ENCODE assay signal across 8 cellular contexts in the genomic region with DNA sequence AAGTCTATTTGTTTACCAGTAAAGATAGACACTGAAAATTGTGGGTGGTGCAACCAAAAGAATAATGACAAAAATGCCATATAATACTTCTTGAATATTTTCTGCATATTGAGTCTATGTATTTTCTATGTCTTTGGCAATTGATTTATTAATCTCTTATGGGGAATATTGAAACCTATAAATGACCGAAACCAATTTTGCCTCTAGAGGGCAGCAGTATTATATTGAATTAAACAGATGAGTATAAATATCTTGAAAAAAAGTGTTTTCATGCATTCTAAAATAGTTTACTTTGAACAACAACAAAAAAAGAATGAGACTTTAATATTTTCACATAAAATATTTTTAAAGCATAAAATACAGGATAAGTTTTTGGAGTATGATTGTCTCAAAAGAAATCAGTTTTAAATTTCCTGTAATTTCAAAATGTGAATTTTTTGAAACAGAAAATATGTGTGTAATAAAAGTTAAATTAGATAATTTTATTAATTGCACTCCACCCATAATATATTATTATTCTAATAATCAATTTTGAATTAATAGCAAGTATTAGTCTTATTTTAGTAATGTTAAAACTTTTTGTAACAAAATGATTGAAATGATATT. TPM values are rescaled to one million over a fixed set of nuclear protein-coding genes. Genes with fewer than 3 reads are reported as not detected.
DNase-seq lines count a peak whose midpoint lies in the region; ATAC-seq, FAIRE-seq and TF ChIP-seq lines count a peak whose summit lies in the region.

No MANE protein-coding gene starts in this region.

- no peak overlapping the region for H3K4me3 Mint-ChIP-seq in astrocyte (ENCODE audit: unreplicated experiment)

- H3K36me3 ChIP-seq in BJ (ENCODE audit: control insufficient read depth, insufficient read depth, low read length): peaks cover 1% of the 10 kb centered on the region
- peaks cover 0 to 14% of the 10 kb centered on the region in 2 experiments; a peak in 1 of 3 replicates for H3K36me3 ChIP-seq in HEK293 (ENCODE audit: control insufficient read depth in 2 of 2, insufficient read depth in 1 of 2, low read length in 2 of 2)
- peaks cover 16% of the 10 kb centered on the region for H3K36me3 ChIP-seq in astrocyte (ENCODE audit: insufficient read depth, low read length)
- H3K36me3 ChIP-seq in right lobe of liver: peaks cover 0 to 28% (median 8%) of the 10 kb centered on the region in 4 donors
- H3K36me3 ChIP-seq in gastrocnemius medialis: peaks cover 0 to 32% of the 10 kb centered on the region in 2 donors

- no peaks in the 10 kb centered on the region for H3K79me2 ChIP-seq in astrocyte (ENCODE audit: insufficient read depth, low read length)

- H3K27me3 ChIP-seq in BJ (ENCODE audit: control insufficient read depth, insufficient read depth, low read length) (no peaks in the 10 kb centered on the region), astrocyte (ENCODE audit: insufficient read depth, low read length) (no peaks in the 10 kb centered on the region), right lobe of liver (no peaks in the 10 kb centered on the region), gastrocnemius medialis (no peaks in the 10 kb centered on the region)

- H3K27ac Mint-ChIP-seq in astrocyte (ENCODE audit: unreplicated experiment): no peak overlapping the region

- CTCF ChIA-PET in BJ (lab: Yijun Ruan, JAX): interaction anchor here (0.7 to 6.6 kb wide), 7 partner anchors 22 to 641 kb away, joined by 3 to 275 read pairs (median 3); no protein-coding TSS in a partner anchor
- CTCF ChIA-PET in HEK293 (lab: Yijun Ruan, JAX): interaction anchor here (0.6 to 6.6 kb wide), 7 partner anchors 22 to 1011 kb away, joined by 3 to 352 read pairs (median 12); no protein-coding TSS in a partner anchor

- intact Hi-C loops in right lobe of liver (cut with DNase I): no loop called here
- intact Hi-C loops in gastrocnemius medialis (cut with DNase I; ENCODE audit: low total_unique reads): no loop called here

- H3K9me3 Mint-ChIP-seq in astrocyte (ENCODE audit: unreplicated experiment): peaks cover 12% of the 10 kb centered on the region

- ATAC-seq in right lobe of liver (no peak), HG03457 (IDR thresholded peaks at IDR 0.05; ENCODE audit: unreplicated experiment) (no peak), gastrocnemius medialis (no peak)

- no peak overlapping the region for H2AFZ ChIP-seq in astrocyte (ENCODE audit: low read depth, low read length)

- no peaks in the 10 kb centered on the region for H3K4me1 Mint-ChIP-seq in astrocyte (ENCODE audit: low read depth, unreplicated experiment)

- TF ChIP-seq POLR2A in right lobe of liver (IDR thresholded peaks at IDR 0.05) (no peak), gastrocnemius medialis (IDR thresholded peaks at IDR 0.05) (no peak)

- 19% methylated on average over 1 of the region's 1 CpG for WGBS in right lobe of liver (ENCODE audit: insufficient coverage, low coverage, low lambda C conversion rate, missing lambda C conversion rate)

- no peak overlapping the region for H3K27ac ChIP-seq in HEK293 (ENCODE audit: extremely low read depth, low read depth, low read length)
- H3K27ac ChIP-seq in astrocyte (ENCODE audit: low read depth, low read length): no peak overlapping the region
- no peak overlapping the region for H3K27ac ChIP-seq in right lobe of liver
- H3K27ac ChIP-seq in gastrocnemius medialis: no peak overlapping the region

- no peak overlapping the region for H3K4me3 ChIP-seq in BJ (ENCODE audit: low read depth, low read length)
- no peak overlapping the region for H3K4me3 ChIP-seq in HEK293 (ENCODE audit: low read depth, low read length)
- H3K4me3 ChIP-seq in astrocyte (ENCODE audit: insufficient read depth, low read depth, low read length): no peak overlapping the region
- H3K4me3 ChIP-seq in right lobe of liver: no peak overlapping the region
- no peak overlapping the region for H3K4me3 ChIP-seq in gastrocnemius medialis

- TF ChIP-seq CTCF in BJ (IDR thresholded peaks at IDR 0.05; ENCODE audit: insufficient read depth, low read depth, low read length) (peak; percentile 42), HEK293 (tag by site-specific recombination; IDR thresholded peaks at IDR 0.05) (no peak), astrocyte (IDR thresholded peaks at IDR 0.05; ENCODE audit: insufficient read depth, low read depth, low read length) (peak; percentile 40), right lobe of liver (IDR thresholded peaks at IDR 0.05) (peak; percentile 34 to 62 (median 49)), gastrocnemius medialis (IDR thresholded peaks at IDR 0.05 in 4 of 5, conservative IDR thresholded peaks at IDR 0.05 in 1 of 5) (peak in 2 of 5 experiments; percentile 27 to 41)

- DNase-seq in BJ (ENCODE audit: low read depth) (no peak), astrocyte (ENCODE audit: low read depth) (no peak), right lobe of liver (no peak), KG1 (lab: John Stamatoyannopoulos, UW) (no peak), amygdala (lab: John Stamatoyannopoulos, UW) (no peak), gastrocnemius medialis (no peak)

- POLR2A ChIA-PET in BJ (lab: Charles Lee) (no interaction called here), HEK293 (lab: Yijun Ruan, JAX) (no interaction called here)

- H3K36me3 Mint-ChIP-seq in astrocyte (ENCODE audit: low read depth, unreplicated experiment): peaks cover 13% of the 10 kb centered on the region

- FAIRE-seq in astrocyte (lab: Jason Lieb, UNC): no peak

- no peaks in the 10 kb centered on the region for H3K27me3 Mint-ChIP-seq in astrocyte (ENCODE audit: low read depth, unreplicated experiment)

- H3K9me3 ChIP-seq in HEK293 (ENCODE audit: control insufficient read depth, insufficient read depth, low read depth, low read length): no peaks in the 10 kb centered on the region
- no peaks in the 10 kb centered on the region for H3K9me3 ChIP-seq in astrocyte (ENCODE audit: insufficient read depth, low read depth, low read length)
- no peaks in the 10 kb centered on the region for H3K9me3 ChIP-seq in right lobe of liver
- H3K9me3 ChIP-seq in gastrocnemius medialis: no peaks in the 10 kb centered on the region

- H3K4me1 ChIP-seq in HEK293 (ENCODE audit: control insufficient read depth, insufficient read depth, low read length) (peaks cover 7% of the 10 kb centered on the region; the same call in 1 of the 2 replicates), astrocyte (ENCODE audit: insufficient read depth, low read length) (peaks cover 7% of the 10 kb centered on the region), right lobe of liver (peaks cover 0 to 8% (median 2%) of the 10 kb centered on the region in 4 donors), gastrocnemius medialis (peaks cover 0 to 6% of the 10 kb centered on the region in 2 donors)

- H3K4me2 ChIP-seq in astrocyte (ENCODE audit: low read length): no peak overlapping the region

- no peaks in the 10 kb centered on the region for H4K20me1 ChIP-seq in astrocyte (ENCODE audit: insufficient read depth, low read length)

- in situ Hi-C loops in gastrocnemius medialis (cut with MboI; ENCODE audit: low sequenced_read_pairs in 4 of 4): loop anchor here in 2 of 4 donors (25.0 kb wide), 2 partner anchors 339 to 1014 kb away; no protein-coding TSS in a partner anchor

- H3K9ac ChIP-seq in astrocyte (ENCODE audit: low read length): no peak overlapping the region

TF ChIP-seq in HEK293, 187 proteins besides CTCF, POLR2A, EP300 and RAD21:
- TF ChIP-seq ZNF654 (tag by site-specific recombination; IDR thresholded peaks at IDR 0.05; ENCODE audit: low read depth) (peak; percentile 19; the same call in 1 of the 2 replicates), GLI2 (tag by site-specific recombination; IDR thresholded peaks at IDR 0.05; ENCODE audit: borderline replicate concordance, low read depth) (no peak)

RNA-seq across cellular contexts. Expression of gene CALCRL, which starts 49.9 kb away (rescaled TPM):
- 1.7 and 2.4 TPM in 2 replicates for polyA plus RNA-seq in BJ (2011; rRNA removed)
- 2.4 and 2.7 TPM in 2 replicates for polyA minus RNA-seq in BJ (2011; rRNA and poly(A)+ RNA removed)
- total RNA-seq in astrocyte (4.3 and 6.5 TPM in 2 replicates), right lobe of liver (10 to 100 TPM in 1 of 6 experiments, 1 to 10 TPM in 5; 3.7 to 13.9 (median 8.2) TPM), gastrocnemius medialis (10 to 100 TPM in 2 of 4 donors, 1 to 10 TPM in 2; 7.9 to 15.7 (median 11.6) TPM)

RNA-seq across cellular contexts. Expression of gene TFPI, which starts 56.3 kb away (rescaled TPM):
- 10.9 and 28.2 TPM in 2 replicates for polyA plus RNA-seq in BJ (2011; rRNA removed)
- 9.1 and 13.2 TPM in 2 replicates for polyA minus RNA-seq in BJ (2011; rRNA and poly(A)+ RNA removed)
- 52.9 and 56.6 TPM in 2 replicates for total RNA-seq in astrocyte
- total RNA-seq in right lobe of liver: 100 to 1,000 TPM; 145 to 223 (median 189) TPM
- total RNA-seq in gastrocnemius medialis: 10 to 100 TPM; 30.7 to 91.5 (median 54.7) TPM
